ENCODE assay signal across 1 cellular context in the genomic region with DNA sequence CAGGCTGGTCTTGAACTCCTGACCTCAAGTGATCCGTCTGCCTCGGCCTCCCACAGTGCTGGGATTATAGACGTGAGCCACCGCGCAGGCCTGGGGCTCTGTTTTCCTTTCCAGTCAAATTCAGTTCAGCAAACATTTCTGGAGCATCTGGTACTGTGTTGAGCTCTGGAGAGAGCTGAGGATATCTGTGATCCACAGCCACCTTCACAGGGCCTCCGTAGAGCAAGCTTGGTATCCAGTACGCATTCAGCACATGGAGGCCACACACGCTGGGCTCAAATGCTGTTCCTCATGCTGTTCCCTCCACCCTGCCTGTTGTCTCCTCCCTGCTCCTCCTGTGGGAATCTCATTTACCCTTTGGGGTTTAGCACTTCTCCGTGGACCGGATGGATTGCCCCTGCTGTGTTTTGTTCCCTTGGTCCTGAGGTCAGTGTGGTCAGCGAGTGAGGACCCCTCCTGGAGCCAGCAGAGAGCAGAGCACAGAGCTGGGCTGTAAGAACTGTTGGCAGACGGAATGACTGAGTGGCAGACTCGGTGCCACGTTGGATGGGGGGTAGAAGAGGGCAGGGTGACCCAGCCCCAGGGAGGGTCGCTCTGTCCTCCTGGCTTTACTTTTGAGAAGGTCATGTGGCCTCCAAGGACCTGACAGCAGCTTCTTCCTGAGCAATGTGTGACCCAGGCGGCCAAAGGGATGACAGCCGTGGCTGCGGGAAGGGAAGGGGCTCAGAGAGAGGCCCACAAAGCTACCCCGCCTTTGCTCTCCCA.
TF ChIP-seq lines count a peak whose summit lies in the region.

No MANE protein-coding gene starts in this region.

TF ChIP-seq in neural cell, 6 proteins besides CTCF, POLR2A, EP300 and RAD21 (continued from another document):
- TF ChIP-seq POLR2AphosphoS5 (IDR thresholded peaks at IDR 0.05) (no peak), EZH2 (IDR thresholded peaks at IDR 0.05; ENCODE audit: borderline replicate concordance, insufficient read depth, low read length, poor library complexity, severe bottlenecking) (no peak), SMC3 (conservative IDR thresholded peaks at IDR 0.05; ENCODE audit: poor library complexity) (no peak), MXI1 (conservative IDR thresholded peaks at IDR 0.05; ENCODE audit: poor library complexity, severe bottlenecking) (no peak)
